Comparison of ENCODE assay signal across 11 cellular contexts in genomic region chr6:31355540-31355988, GRCh38. TPM values are rescaled to one million over a fixed set of nuclear protein-coding genes. Genes with fewer than 3 reads are reported as not detected.
A peak's percentile ranks its signal among the peaks of the same experiment; 100 is the strongest.
DNase-seq lines count a peak whose midpoint lies in the region; ATAC-seq, FAIRE-seq and TF ChIP-seq lines count a peak whose summit lies in the region.
"Had no signal": no experiment of that assay in that cellular context is flagged by ENCODE, and none has a peak within 500 bp of the region (broad histone marks: within the 10 kb centered on the region; RNA-seq: fewer than 3 reads in every experiment).

No MANE protein-coding gene starts in this region.

- intact Hi-C loops in heart right ventricle (cut with DNase I) (loop anchor here in 3 of 10 donors (2.0 to 5.0 kb wide), 3 partner anchors 79 to 87 kb away; partner anchors contain the start of gene HLA-C (in 1 of the 3)), cardiac septum (cut with DNase I) (loop anchor here (5.0 kb wide), 1 partner anchor 83 kb away; the partner anchor contains the start of gene HLA-C)

- H3K36me3 ChIP-seq in heart right ventricle (peaks cover 0 to 34% (median 0%) of the 10 kb centered on the region in 9 donors), astrocyte (ENCODE audit: insufficient read depth, low read length) (no peaks in the 10 kb centered on the region), lung (ENCODE audit: control insufficient read depth in 2 of 2, insufficient read depth in 2 of 2, low read length in 2 of 2) (peaks cover 0 to 23% of the 10 kb centered on the region in 2 donors)

- H3K9ac ChIP-seq in astrocyte (ENCODE audit: low read length) = no peak overlapping the region
- H3K9ac ChIP-seq: SK-N-SH had no signal

- H4K20me1 ChIP-seq in astrocyte (ENCODE audit: insufficient read depth, low read length) = peaks cover 19% of the 10 kb centered on the region

- WGBS in heart right ventricle, 2 donors = 45 to 52% methylated on average over 7 of the region's 7 CpGs
- 37 to 49% methylated on average over 7 of the region's 7 CpGs for WGBS in lung, 2 donors

- H3K27me3 ChIP-seq in heart right ventricle (peaks cover 0 to 11% (median 0%) of the 10 kb centered on the region in 7 donors), astrocyte (ENCODE audit: insufficient read depth, low read length) (peaks cover 22% of the 10 kb centered on the region), lung (ENCODE audit: control insufficient read depth, insufficient read depth) (no peaks in the 10 kb centered on the region)

- H3K36me3 Mint-ChIP-seq in astrocyte (ENCODE audit: low read depth, unreplicated experiment) = peaks cover 29% of the 10 kb centered on the region
- H3K36me3 Mint-ChIP-seq in type B pancreatic cell = no peaks in the 10 kb centered on the region

- H3K27me3 Mint-ChIP-seq in astrocyte (ENCODE audit: low read depth, unreplicated experiment) (peaks cover 17% of the 10 kb centered on the region), type B pancreatic cell (peaks cover 94% of the 10 kb centered on the region)

- peak overlapping the region; percentile 95 for H3K4me2 ChIP-seq in astrocyte (ENCODE audit: low read length)

- ATAC-seq in heart right ventricle (no peak), lung (ENCODE audit: insufficient read depth, low FRiP score) (no peak)

- H3K4me1 Mint-ChIP-seq in astrocyte (ENCODE audit: low read depth, unreplicated experiment) (peaks cover 28% of the 10 kb centered on the region), type B pancreatic cell (ENCODE audit: unreplicated experiment) (no peaks in the 10 kb centered on the region)

- H3K27ac Mint-ChIP-seq in astrocyte (ENCODE audit: unreplicated experiment) = peak overlapping the region; percentile 34
- no peak overlapping the region for H3K27ac Mint-ChIP-seq in type B pancreatic cell

- no peak for TF ChIP-seq CTCF in heart right ventricle (IDR thresholded peaks at IDR 0.05)
- TF ChIP-seq CTCF in astrocyte (IDR thresholded peaks at IDR 0.05; ENCODE audit: insufficient read depth, low read depth, low read length) = no peak
- no peak for TF ChIP-seq CTCF in lung (IDR thresholded peaks at IDR 0.05; ENCODE audit: control extremely low read depth, extremely low read depth)
- TF ChIP-seq CTCF in type B pancreatic cell (conservative IDR thresholded peaks at IDR 0.05) = no peak

- H3K9me3 Mint-ChIP-seq in astrocyte (ENCODE audit: unreplicated experiment) (peaks cover 6% of the 10 kb centered on the region), type B pancreatic cell (no peaks in the 10 kb centered on the region)

- no peak for DNase-seq in heart right ventricle
- DNase-seq in cardiac septum (ENCODE audit: low spot score) = no peak
- no peak for DNase-seq in astrocyte (ENCODE audit: low read depth)
- DNase-seq in lung (ENCODE audit: low spot score) = no peak
- no peak for DNase-seq in type B pancreatic cell (ENCODE audit: extremely low spot score, unreplicated experiment)
- no peak for DNase-seq in glomerular visceral epithelial cell (ENCODE audit: extremely low spot score)
- DNase-seq in midbrain (lab: John Stamatoyannopoulos, UW) = no peak
- no peak for DNase-seq in GM19238 (ENCODE audit: insufficient read length, low spot score)
- DNase-seq: KG1, SK-N-SH had no signal

- H3K4me1 ChIP-seq in heart right ventricle (peaks cover 0 to 48% (median 16%) of the 10 kb centered on the region in 9 donors), astrocyte (ENCODE audit: insufficient read depth, low read length) (peaks cover 3% of the 10 kb centered on the region), lung (ENCODE audit: control insufficient read depth in 2 of 2, insufficient read depth in 2 of 2, low read length in 2 of 2) (peaks cover 0 to 16% of the 10 kb centered on the region in 2 donors)

- H2AFZ ChIP-seq in astrocyte (ENCODE audit: low read depth, low read length) = no peak overlapping the region

- no peak for FAIRE-seq in astrocyte (lab: Jason Lieb, UNC)
- FAIRE-seq: bronchial epithelial cell had no signal

- H3K27ac ChIP-seq in heart right ventricle = peak overlapping the region in 5 of 10 donors; percentile 19 to 99 (median 92)
- no peak overlapping the region for H3K27ac ChIP-seq in astrocyte (ENCODE audit: low read depth, low read length)
- peak overlapping the region in 1 of 2 donors; percentile 6 for H3K27ac ChIP-seq in lung (ENCODE audit: low read depth in 1 of 2, low read length in 1 of 2)

- H3K9me3 ChIP-seq in heart right ventricle (no peaks in the 10 kb centered on the region), astrocyte (ENCODE audit: insufficient read depth, low read depth, low read length) (no peaks in the 10 kb centered on the region), lung (ENCODE audit: control insufficient read depth in 2 of 2, insufficient read depth in 1 of 2, low read length in 1 of 2) (no peaks in the 10 kb centered on the region)
- H3K9me3 ChIP-seq: SK-N-SH had no signal

- H3K79me2 ChIP-seq in astrocyte (ENCODE audit: insufficient read depth, low read length) = no peaks in the 10 kb centered on the region

- H3K4me3 ChIP-seq in heart right ventricle (peak overlapping the region; percentile 57 to 98 (median 74)), astrocyte (ENCODE audit: insufficient read depth, low read depth, low read length) (no peak overlapping the region), lung (peak overlapping the region; percentile 88)

- peak overlapping the region; percentile 92 for H3K4me3 Mint-ChIP-seq in astrocyte (ENCODE audit: unreplicated experiment)
- peak overlapping the region; percentile 34 for H3K4me3 Mint-ChIP-seq in type B pancreatic cell

RNA-seq across cellular contexts. Expression of gene HLA-B, which starts 1.4 kb away (rescaled TPM):
- total RNA-seq in heart right ventricle = 1,000 to 10,000 TPM in 1 of 10 donors, 100 to 1,000 TPM in 9; 252 to 2,676 (median 383) TPM
- polyA plus RNA-seq in heart right ventricle = 100 to 1,000 TPM; 516 to 656 TPM
- total RNA-seq in cardiac septum = 409 TPM
- total RNA-seq in astrocyte = 1,493 and 2,082 TPM in 2 replicates
- total RNA-seq in lung = 1,000 to 10,000 TPM in 1 of 2 donors, 100 to 1,000 TPM in 1; 668 to 1,563 TPM
- 1,000 to 10,000 TPM; 1,310 to 3,772 TPM for polyA plus RNA-seq in lung
- 53.9 and 116 TPM in 2 replicates for total RNA-seq in type B pancreatic cell (ENCODE audit: low replicate concordance)

RNA-seq across cellular contexts. Expression of gene MICA, which starts 47.8 kb away (rescaled TPM):
- 10 to 100 TPM in 2 of 10 donors, 1 to 10 TPM in 8; 3.2 to 15.0 (median 8.7) TPM for total RNA-seq in heart right ventricle
- 10 to 100 TPM; 21.2 to 36.0 TPM for polyA plus RNA-seq in heart right ventricle
- 12.7 TPM for total RNA-seq in cardiac septum
- total RNA-seq in astrocyte = 70.0 and 70.6 TPM in 2 replicates
- 10 to 100 TPM; 16.5 to 48.2 TPM for total RNA-seq in lung
- polyA plus RNA-seq in lung = 10 to 100 TPM; 27.7 to 28.0 TPM
- 9.0 and 10.7 TPM in 2 replicates for total RNA-seq in type B pancreatic cell (ENCODE audit: low replicate concordance)
